Comparison of ENCODE assay signal across 8 cellular contexts in the genomic region with DNA sequence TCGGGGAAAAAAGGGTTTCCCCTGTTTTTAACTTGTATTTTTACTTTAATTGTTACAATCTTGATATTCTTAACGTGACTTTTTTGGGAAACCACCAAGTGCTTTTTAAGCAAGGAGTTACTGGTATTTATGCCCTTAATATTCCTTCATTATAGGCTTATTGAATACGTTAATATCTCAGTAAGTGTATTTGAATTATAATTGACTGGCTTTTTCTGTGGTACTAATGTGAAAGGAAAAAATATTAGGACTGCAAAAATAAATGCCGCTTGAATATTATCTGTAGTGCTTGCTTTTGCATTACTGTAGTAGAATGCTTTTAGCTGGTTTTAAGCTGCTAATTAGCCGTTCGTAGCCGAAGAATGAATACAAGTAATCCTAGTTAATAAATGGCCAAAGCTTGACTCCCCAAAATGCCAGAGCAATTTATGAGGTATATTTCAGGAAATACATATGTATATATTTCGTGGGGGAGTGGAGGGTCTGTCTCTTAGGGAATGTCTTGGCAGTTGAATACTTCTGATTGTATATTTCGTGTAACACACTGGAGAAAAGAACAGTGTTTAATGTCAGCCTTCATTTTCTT. TPM values are rescaled to one million over a fixed set of nuclear protein-coding genes. Genes with fewer than 3 reads are reported as not detected.
DNase-seq lines count a peak whose midpoint lies in the region; ATAC-seq and TF ChIP-seq lines count a peak whose summit lies in the region.

No MANE protein-coding gene starts in this region.

- H3K9ac ChIP-seq in Karpas-422 (ENCODE audit: low read length) (peak overlapping the region; percentile 83), muscle layer of colon (ENCODE audit: low read length) (peak overlapping the region; percentile 72)

- H3K36me3 ChIP-seq in BE2C (no peaks in the 10 kb centered on the region), Karpas-422 (ENCODE audit: insufficient read depth, low read length) (peaks cover 6% of the 10 kb centered on the region; the same call in 1 of the 2 replicates), muscle layer of colon (ENCODE audit: insufficient read depth, low read length) (no peaks in the 10 kb centered on the region)

- no peak for ATAC-seq in GM19455 (IDR thresholded peaks at IDR 0.05; ENCODE audit: unreplicated experiment)
- no peak for ATAC-seq in HG02588 (IDR thresholded peaks at IDR 0.05; ENCODE audit: unreplicated experiment)
- no peak for ATAC-seq in HG03025 (IDR thresholded peaks at IDR 0.05; ENCODE audit: low FRiP score, unreplicated experiment)

- DNase-seq in BE2C: no peak
- peak; percentile 53 for DNase-seq in Karpas-422
- DNase-seq in cardiac fibroblast (ENCODE audit: low read depth in 2 of 2): peak in 1 of 2 donors; percentile 32
- DNase-seq in D341Med (ENCODE audit: low spot score): no peak

- H3K27me3 ChIP-seq in BE2C (no peaks in the 10 kb centered on the region), Karpas-422 (ENCODE audit: low read length) (no peaks in the 10 kb centered on the region), muscle layer of colon (ENCODE audit: control insufficient read depth in 1 of 2, insufficient read depth in 2 of 2, low read length in 2 of 2) (no peaks in the 10 kb centered on the region)

- H3K4me1 ChIP-seq in BE2C: peaks cover 8% of the 10 kb centered on the region
- H3K4me1 ChIP-seq in Karpas-422 (ENCODE audit: low read length): peaks cover 52% of the 10 kb centered on the region
- H3K4me1 ChIP-seq in muscle layer of colon (ENCODE audit: insufficient read depth, low read length): peaks cover 12% of the 10 kb centered on the region

- H3K4me3 ChIP-seq in BE2C (ENCODE audit: low read depth, low read length) (peak overlapping the region; percentile 76), Karpas-422 (ENCODE audit: low read length) (peak overlapping the region; percentile 67), cardiac fibroblast (replicated peaks in 1 of 2; ENCODE audit: low read depth in 2 of 2, low read length in 2 of 2) (peak overlapping the region; percentile 82 to 94), muscle layer of colon (ENCODE audit: low read depth in 1 of 2, low read length in 2 of 2) (peak overlapping the region; percentile 49 to 93)

- no peaks in the 10 kb centered on the region for H4K20me1 ChIP-seq in Karpas-422 (ENCODE audit: insufficient read depth, low read depth, low read length)

- H2AFZ ChIP-seq in Karpas-422 (ENCODE audit: low read length): 0 out of 2 replicates have a peak overlapping the region, but pooled peaks have one; percentile 4

- H3K79me2 ChIP-seq in Karpas-422 (ENCODE audit: low read length): peaks cover 42% of the 10 kb centered on the region

- no peaks in the 10 kb centered on the region for H3K9me3 ChIP-seq in BE2C
- H3K9me3 ChIP-seq in Karpas-422 (ENCODE audit: low read length): no peaks in the 10 kb centered on the region
- no peaks in the 10 kb centered on the region for H3K9me3 ChIP-seq in muscle layer of colon (ENCODE audit: low read length)

- H3K4me2 ChIP-seq in Karpas-422 (ENCODE audit: low read depth, low read length, poor library complexity, severe bottlenecking): peak overlapping the region; percentile 95

- no peak for TF ChIP-seq CTCF in BE2C (IDR thresholded peaks at IDR 0.05; ENCODE audit: low read depth, low read length)
- TF ChIP-seq CTCF in cardiac fibroblast (IDR thresholded peaks at IDR 0.05; ENCODE audit: low read depth, low read length): no peak

- no peaks in the 10 kb centered on the region for H3K9me2 ChIP-seq in Karpas-422 (replicated peaks; ENCODE audit: insufficient read depth, low read length)

- peak overlapping the region; percentile 86 for H3K27ac ChIP-seq in Karpas-422 (ENCODE audit: low read length)
- H3K27ac ChIP-seq in muscle layer of colon (ENCODE audit: low read depth, low read length): peak overlapping the region; percentile 99

RNA-seq across cellular contexts. Expression of gene PDCD4, which starts 1.3 kb away (rescaled TPM):
- 30.0 TPM for polyA plus RNA-seq in BE2C (2012; ENCODE audit: insufficient read depth, insufficient read length, low read depth)
- total RNA-seq in Karpas-422 (2014; rRNA removed; shearing (Covaris generic); ENCODE audit: low replicate concordance): 40.0 and 77.4 TPM in 2 replicates

RNA-seq across cellular contexts. Expression of gene BBIP1, which starts 45.9 kb away (rescaled TPM):
- polyA plus RNA-seq in BE2C (2012; ENCODE audit: insufficient read depth, insufficient read length, low read depth): 15.2 TPM
- 6.3 and 53.8 TPM in 2 replicates for total RNA-seq in Karpas-422 (2014; rRNA removed; shearing (Covaris generic); ENCODE audit: low replicate concordance)

RNA-seq across cellular contexts. Expression of gene SHOC2, which starts 46.3 kb away (rescaled TPM):
- 20.7 TPM for polyA plus RNA-seq in BE2C (2012; ENCODE audit: insufficient read depth, insufficient read length, low read depth)
- 10.4 and 30.8 TPM in 2 replicates for total RNA-seq in Karpas-422 (2014; rRNA removed; shearing (Covaris generic); ENCODE audit: low replicate concordance)
